18 cellular contexts compared by ENCODE assay signal in genomic region chr11:11148598-11148997, GRCh38.
DNase-seq lines count a peak whose midpoint lies in the region; ATAC-seq and TF ChIP-seq lines count a peak whose summit lies in the region.
"Had no signal": no experiment of that assay in that cellular context is flagged by ENCODE, and none has a peak within 500 bp of the region (broad histone marks: within the 10 kb centered on the region; RNA-seq: fewer than 3 reads in every experiment).

No MANE protein-coding gene starts in this region.

- DNase-seq in mesenchymal stem cell: no peak
- DNase-seq in thyroid gland: no peak
- DNase-seq in activated T-cell treated with anti-CD3 and anti-CD28 coated beads, Interleukin-2, amount 50 U/mL, for 1 hour: no peak
- no peak for DNase-seq in NCI-H146 treated with DMSO at 0.1 percent for 48 hours (lab: John Stamatoyannopoulos, UW; ENCODE audit: unreplicated experiment)
- DNase-seq in RKO (ENCODE audit: low spot score): no peak
- DNase-seq: activated T-cell treated with anti-CD3 and anti-CD28 coated beads for 4 hours, DMS 273 treated with DMSO at 0.1 percent for 48 hours, NCI-H187 treated with DMSO at 0.1 percent for 48 hours, NCI-H510A, T1000 had no signal

- no peak overlapping the region for H3K4ac ChIP-seq in mesenchymal stem cell (ENCODE audit: low read depth in 1 of 2, low read length in 2 of 2)

- peak overlapping the region in 3 of 5 experiments; percentile 47 to 84 (median 76) for H3K27ac Mint-ChIP-seq in brain

- no peak overlapping the region for H4K8ac ChIP-seq in mesenchymal stem cell (ENCODE audit: low read length)

- H3K18ac ChIP-seq in mesenchymal stem cell (ENCODE audit: low read depth in 1 of 2, low read length in 2 of 2): peak overlapping the region in 1 of 2 experiments; percentile 41

- no peak for TF ChIP-seq CTCF in brain (conservative IDR thresholded peaks at IDR 0.05)
- TF ChIP-seq CTCF in thyroid gland (IDR thresholded peaks at IDR 0.05): no peak

- H3K79me1 ChIP-seq in mesenchymal stem cell (replicated peaks; ENCODE audit: low read length, poor library complexity, severe bottlenecking): no peaks in the 10 kb centered on the region

- H2BK5ac ChIP-seq in mesenchymal stem cell (ENCODE audit: low read depth, low read length, poor library complexity, severe bottlenecking): no peak overlapping the region

- peaks cover 3% of the 10 kb centered on the region for H3K27me3 Mint-ChIP-seq in brain
- H3K27me3 Mint-ChIP-seq: activated CD4-positive, alpha-beta T cell treated with anti-CD3 and anti-CD28 coated beads for 36 hours; activated naive CD4-positive, alpha-beta T cell treated with anti-CD3 and anti-CD28 coated beads, Interleukin-2, amount 50 U/mL, for 24 hours had no signal

- H3K9ac ChIP-seq in HUES48 (ENCODE audit: low read depth, low read length) (no peak overlapping the region), mesenchymal stem cell (ENCODE audit: low read length) (no peak overlapping the region)

- H3K27me3 ChIP-seq in HUES48 (ENCODE audit: control insufficient read depth, insufficient read depth, low read length) (no peaks in the 10 kb centered on the region), mesenchymal stem cell (ENCODE audit: control insufficient read depth in 1 of 2, insufficient read depth in 1 of 2, low read length in 2 of 2) (peaks cover 0 to 15% of the 10 kb centered on the region in 2 experiments), thyroid gland (no peaks in the 10 kb centered on the region)
- H3K27me3 ChIP-seq: cardiac muscle cell, SJSA1 had no signal

- H2BK120ac ChIP-seq in mesenchymal stem cell (ENCODE audit: low read depth, low read length): no peak overlapping the region

- no peak overlapping the region for H2BK12ac ChIP-seq in mesenchymal stem cell (ENCODE audit: low read length in 2 of 2)

- H3K9me3 ChIP-seq in HUES48 (ENCODE audit: control insufficient read depth, insufficient read depth, low read length) (no peaks in the 10 kb centered on the region), mesenchymal stem cell (ENCODE audit: control insufficient read depth, low read length) (peaks cover 9% of the 10 kb centered on the region), thyroid gland (no peaks in the 10 kb centered on the region)
- H3K9me3 ChIP-seq: SJSA1 had no signal

- H2BK15ac ChIP-seq in mesenchymal stem cell (ENCODE audit: low read depth, poor library complexity, severe bottlenecking): no peak overlapping the region

- no peak for TF ChIP-seq POLR2A in thyroid gland (IDR thresholded peaks at IDR 0.05)

- no peak overlapping the region for H4K91ac ChIP-seq in mesenchymal stem cell (ENCODE audit: low read length)

- H3K4me2 ChIP-seq in mesenchymal stem cell (ENCODE audit: low read length, poor library complexity, severe bottlenecking): no peak overlapping the region

- H3K27ac ChIP-seq in HUES48 (ENCODE audit: low read depth, low read length): peak overlapping the region; percentile 56
- peak overlapping the region; percentile 12 for H3K27ac ChIP-seq in mesenchymal stem cell (ENCODE audit: low read length, poor library complexity, severe bottlenecking)
- peak overlapping the region; percentile 74 to 97 (median 88) for H3K27ac ChIP-seq in thyroid gland
- H3K27ac ChIP-seq: cardiac muscle cell, SJSA1 had no signal

- peaks cover 0 to 4% (median 3%) of the 10 kb centered on the region in 5 experiments for H3K9me3 Mint-ChIP-seq in brain
- H3K9me3 Mint-ChIP-seq: activated naive CD4-positive, alpha-beta T cell treated with anti-CD3 and anti-CD28 coated beads, Interleukin-2, amount 50 U/mL, for 24 hours; neural crest cell had no signal

- no peak overlapping the region for H3K23ac ChIP-seq in mesenchymal stem cell (ENCODE audit: low read length in 2 of 2)

- H3K36me3 Mint-ChIP-seq in brain: no peaks in the 10 kb centered on the region

- H3K4me3 ChIP-seq in HUES48 (ENCODE audit: low read depth, low read length): no peak overlapping the region
- no peak overlapping the region for H3K4me3 ChIP-seq in mesenchymal stem cell (ENCODE audit: insufficient read depth in 1 of 2, low read depth in 1 of 2, low read length in 2 of 2)
- H3K4me3 ChIP-seq in thyroid gland (replicated peaks in 1 of 3): no peak overlapping the region
- H3K4me3 ChIP-seq: cardiac muscle cell, SJSA1 had no signal

- H3K4me1 Mint-ChIP-seq in brain: peaks cover 12% of the 10 kb centered on the region
- H3K4me1 Mint-ChIP-seq: neural crest cell had no signal

- H3K4me3 Mint-ChIP-seq in brain: peak overlapping the region in 1 of 5 experiments; percentile 1
- H3K4me3 Mint-ChIP-seq: activated CD4-positive, alpha-beta T cell treated with anti-CD3 and anti-CD28 coated beads for 36 hours; neural crest cell had no signal

- no peaks in the 10 kb centered on the region for H3K36me3 ChIP-seq in HUES48 (ENCODE audit: control insufficient read depth, insufficient read depth, low read length)
- no peaks in the 10 kb centered on the region for H3K36me3 ChIP-seq in mesenchymal stem cell (ENCODE audit: control insufficient read depth in 1 of 2, insufficient read depth in 2 of 2, low read depth in 1 of 2, low read length in 2 of 2)
- H3K36me3 ChIP-seq in thyroid gland: no peaks in the 10 kb centered on the region
- H3K36me3 ChIP-seq: cardiac muscle cell, SJSA1 had no signal

- H2AK5ac ChIP-seq in mesenchymal stem cell (ENCODE audit: low read length, severe bottlenecking): no peak overlapping the region

- WGBS in mesenchymal stem cell: 76% methylated on average over 4 of the region's 4 CpGs
- 69% methylated on average over 4 of the region's 4 CpGs for WGBS in thyroid gland, 2 donors

- ATAC-seq in HG03097 (IDR thresholded peaks at IDR 0.05; ENCODE audit: low FRiP score, unreplicated experiment): no peak

- peaks cover 7% of the 10 kb centered on the region; the same call in 1 of the 2 replicates for H3K4me1 ChIP-seq in HUES48 (ENCODE audit: control insufficient read depth, insufficient read depth, low read length)
- H3K4me1 ChIP-seq in mesenchymal stem cell (ENCODE audit: control insufficient read depth, insufficient read depth, low read depth, low read length): no peaks in the 10 kb centered on the region
- H3K4me1 ChIP-seq in thyroid gland: peaks cover 5 to 10% of the 10 kb centered on the region in 2 donors
- H3K4me1 ChIP-seq: SJSA1 had no signal

- no peak overlapping the region for H3K14ac ChIP-seq in mesenchymal stem cell (ENCODE audit: low read length in 2 of 2)

- no peak overlapping the region for H2AFZ ChIP-seq in mesenchymal stem cell (ENCODE audit: low read depth, low read length)

- intact Hi-C loops in thyroid gland (cut with DNase I): no loop called here

Comparison
In these comparisons a context has a peak if more than half of its experiments do, and no peak if none do; other contexts are left out.
1. H3K27ac ChIP-seq: peak in every context shown above with its lines; median percentile 88 in thyroid gland; 56 in HUES48; 12 in mesenchymal stem cell.